21 cellular contexts compared by ENCODE assay signal in the genomic region with DNA sequence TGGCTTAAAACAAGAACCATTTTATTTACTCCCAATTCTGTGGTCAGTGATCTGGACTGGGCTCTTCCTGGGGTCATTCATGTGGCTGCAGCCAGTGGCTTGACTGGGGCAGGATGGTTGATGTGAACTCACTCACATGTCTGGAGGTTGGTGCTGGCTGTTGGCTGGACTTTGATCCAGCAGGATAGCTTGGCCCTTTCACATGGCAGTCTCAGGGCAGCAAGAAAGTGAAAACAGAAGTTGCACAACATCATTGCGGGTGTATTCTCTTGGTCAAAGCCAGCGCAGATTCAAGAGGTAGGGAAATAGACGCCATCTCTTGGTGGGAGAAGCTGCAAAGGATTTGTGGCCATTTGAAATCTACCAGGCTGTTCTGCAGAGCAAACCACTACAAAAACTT.
DNase-seq lines count a peak whose midpoint lies in the region; ATAC-seq and TF ChIP-seq lines count a peak whose summit lies in the region.
"Had no signal": no experiment of that assay in that cellular context is flagged by ENCODE, and none has a peak within 500 bp of the region (broad histone marks: within the 10 kb centered on the region; RNA-seq: fewer than 3 reads in every experiment).

No MANE protein-coding gene starts in this region.

- TF ChIP-seq POLR2A in sigmoid colon (IDR thresholded peaks at IDR 0.05), result no peak

- ATAC-seq in activated CD4-positive, CD25-positive, alpha-beta regulatory T cell treated with anti-CD3 and anti-CD28 coated beads, Interleukin-2, amount 50 U/mL, for 24 hours, result no peak
- ATAC-seq: left ventricle myocardium superior; stimulated activated effector memory CD8-positive, alpha-beta T cell treated with anti-CD3 and anti-CD28 coated beads, Interleukin-12 subunit alpha, Interleukin-12 subunit beta, amount 100 ng/mL, for 72 hours had no signal

- H3K27ac ChIP-seq in HL-60 (replicated peaks) (no peak overlapping the region), sigmoid colon (no peak overlapping the region)
- H3K27ac ChIP-seq: epithelial cell of prostate, vagina had no signal

- peaks cover 0 to 11% (median 10%) of the 10 kb centered on the region in 4 donors for H3K4me1 ChIP-seq in sigmoid colon

- DNase-seq in HL-60 (ENCODE audit: low read depth in 1 of 2, low spot score in 1 of 2), result peak; percentile 35 to 48
- DNase-seq in NOMO-1 (lab: John Stamatoyannopoulos, UW; ENCODE audit: unreplicated experiment in 2 of 2), result peak; percentile 76 to 88
- peak; percentile 47 for DNase-seq in epithelial cell of proximal tubule (ENCODE audit: low read depth)
- DNase-seq in sigmoid colon, result peak; percentile 14
- DNase-seq in NCI-H774 (lab: John Stamatoyannopoulos, UW), result no peak
- no peak for DNase-seq in posterior cingulate gyrus
- DNase-seq: activated CD4-positive, alpha-beta T cell treated with anti-CD3 and anti-CD28 coated beads for 48 hours; activated naive CD8-positive, alpha-beta T cell treated with anti-CD3 and anti-CD28 coated beads, Interleukin-2, amount 10 ng/mL, durations not matched to agents 7 days and 5 days; COR-L47; DMS79 treated with DMSO at 0.1 percent for 48 hours; hippocampal formation; left ventricle myocardium superior; midbrain; NCI-H1417; NCI-H510A; nephron progenitor cell; stimulated activated CD4-positive, alpha-beta T cell treated with anti-CD3 and anti-CD28 coated beads, Interleukin-1b, Interleukin-23, amount 100 ng/mL, for 48 hours had no signal

- no peak for TF ChIP-seq EP300 in sigmoid colon (IDR thresholded peaks at IDR 0.05)

- intact Hi-C loops in sigmoid colon (cut with DNase I) (no loop called here), posterior cingulate gyrus (cut with DNase I) (no loop called here)

- WGBS in sigmoid colon, 2 donors, result 16 to 63% methylated on average over 3 of the region's 3 CpGs

- H3K27me3 ChIP-seq in HL-60 (ENCODE audit: insufficient read depth, poor library complexity, severe bottlenecking) (peaks cover 25% of the 10 kb centered on the region), sigmoid colon (peaks cover 0 to 58% (median 9%) of the 10 kb centered on the region in 3 donors)
- H3K27me3 ChIP-seq: vagina had no signal

- H3K9me3 ChIP-seq in sigmoid colon, result no peaks in the 10 kb centered on the region
- H3K9me3 ChIP-seq: vagina had no signal

- H3K36me3 ChIP-seq in sigmoid colon, result no peaks in the 10 kb centered on the region
- H3K36me3 ChIP-seq: vagina had no signal

- TF ChIP-seq CTCF in HL-60 (IDR thresholded peaks at IDR 0.05; ENCODE audit: insufficient read depth, low read length), result no peak
- TF ChIP-seq CTCF in epithelial cell of proximal tubule (conservative IDR thresholded peaks at IDR 0.05; ENCODE audit: low read depth, low read length), result no peak
- no peak for TF ChIP-seq CTCF in sigmoid colon (IDR thresholded peaks at IDR 0.05)

- H3K4me3 ChIP-seq in HL-60 (replicated peaks; ENCODE audit: insufficient read depth, low read length), result no peak overlapping the region
- H3K4me3 ChIP-seq in epithelial cell of proximal tubule (ENCODE audit: low read depth, low read length), result no peak overlapping the region
- no peak overlapping the region for H3K4me3 ChIP-seq in sigmoid colon
- H3K4me3 ChIP-seq: vagina had no signal

Comparison
In these comparisons a context has a peak if more than half of its experiments do, and no peak if none do; other contexts are left out.
1. DNase-seq: peak in HL-60 (2 of 2), NOMO-1 (2 of 2), epithelial cell of proximal tubule (single experiment) and sigmoid colon (single experiment); none in NCI-H774 (single experiment) and posterior cingulate gyrus (0 of 10).